In genomic region chr12:80269953-80270552, GRCh38 we compare ENCODE assay signal across 8 cellular contexts.
DNase-seq lines count a peak whose midpoint lies in the region; ATAC-seq, FAIRE-seq and TF ChIP-seq lines count a peak whose summit lies in the region.

No MANE protein-coding gene starts in this region.

- POLR2A ChIA-PET in SK-N-SH (lab: Yijun Ruan, JAX) = no interaction called here

- H2AFZ ChIP-seq in KMS-11 (ENCODE audit: low read depth) (no peak overlapping the region), SK-N-SH (ENCODE audit: low read depth) (no peak overlapping the region)

- FAIRE-seq in frontal cortex (lab: Jason Lieb, UNC) = peak; percentile 24

- ATAC-seq in GM18870 (IDR thresholded peaks at IDR 0.05; ENCODE audit: unreplicated experiment) = peak; percentile 51
- ATAC-seq in HG03469 (IDR thresholded peaks at IDR 0.05; ENCODE audit: unreplicated experiment) = no peak

- H3K36me3 ChIP-seq in BE2C (no peaks in the 10 kb centered on the region), KMS-11 (ENCODE audit: insufficient read depth) (no peaks in the 10 kb centered on the region), SK-N-SH (replicated peaks in 1 of 2; ENCODE audit: control insufficient read depth in 1 of 2, insufficient read depth in 2 of 2, low read length in 1 of 2) (no peaks in the 10 kb centered on the region)

- WGBS in SK-N-SH (ENCODE audit: low lambda C conversion rate) = 25% methylated on average over 4 of the region's 4 CpGs

- DNase-seq in BE2C (no peak), SK-N-SH (peak; percentile 10), frontal cortex (ENCODE audit: low spot score in 2 of 2) (no peak), pulmonary artery endothelial cell (ENCODE audit: low read depth, low spot score) (peak; percentile 8)
- no peak for DNase-seq in NK-92 treated with Interleukin-12 subunit alpha and Interleukin-12 subunit beta, amount 100 ng/mL, for 24 hours (lab: John Stamatoyannopoulos, UW)

- H3K27ac ChIP-seq in KMS-11 (no peak overlapping the region), SK-N-SH (ENCODE audit: low read depth in 2 of 2, low read length in 1 of 2) (peak overlapping the region in 1 of 2 experiments; percentile 60; a peak in 1 of 4 replicates)

- TF ChIP-seq RAD21 in SK-N-SH (IDR thresholded peaks at IDR 0.05; ENCODE audit: low read length) = peak; percentile 67

- H3K4me1 ChIP-seq in BE2C (no peaks in the 10 kb centered on the region), KMS-11 (ENCODE audit: low read depth, poor library complexity, severe bottlenecking) (peaks cover 16% of the 10 kb centered on the region), SK-N-SH (ENCODE audit: control insufficient read depth in 1 of 2, insufficient read depth in 2 of 2, low read depth in 1 of 2, low read length in 1 of 2) (peaks cover 0 to 10% of the 10 kb centered on the region in 2 experiments; a peak in 2 of 4 replicates)

- H3K79me2 ChIP-seq in KMS-11 (ENCODE audit: insufficient read depth, low read depth) (no peaks in the 10 kb centered on the region), SK-N-SH (ENCODE audit: insufficient read depth) (no peaks in the 10 kb centered on the region)

- H3K9me2 ChIP-seq in SK-N-SH = no peaks in the 10 kb centered on the region

- H3K4me2 ChIP-seq in KMS-11 (no peak overlapping the region), SK-N-SH (peak overlapping the region; percentile 59; the same call in 1 of the 2 replicates)

- H3K4me3 ChIP-seq in BE2C (ENCODE audit: low read depth, low read length) = no peak overlapping the region
- H3K4me3 ChIP-seq in KMS-11 (IDR thresholded peaks at IDR 0.05; ENCODE audit: insufficient read depth, low read depth, low read length) = no peak overlapping the region
- H3K4me3 ChIP-seq in SK-N-SH (ENCODE audit: low read depth in 2 of 2, low read length in 1 of 2) = no peak overlapping the region

- no peaks in the 10 kb centered on the region for H4K20me1 ChIP-seq in KMS-11 (ENCODE audit: insufficient read depth)
- no peaks in the 10 kb centered on the region for H4K20me1 ChIP-seq in SK-N-SH (ENCODE audit: insufficient read depth)

- H3F3A ChIP-seq in SK-N-SH (replicated peaks; ENCODE audit: insufficient read depth) = peaks cover 14% of the 10 kb centered on the region

- H3K9ac ChIP-seq in KMS-11 (no peak overlapping the region), SK-N-SH (no peak overlapping the region)

- TF ChIP-seq CTCF in BE2C (IDR thresholded peaks at IDR 0.05; ENCODE audit: low read depth, low read length) (peak; percentile 65), KMS-11 (conservative IDR thresholded peaks at IDR 0.05; ENCODE audit: low read depth, low read length) (peak; percentile 99), SK-N-SH (IDR thresholded peaks at IDR 0.05) (peak; percentile 81)

- CTCF ChIA-PET in SK-N-SH (lab: Yijun Ruan, JAX) = interaction anchor here (0.6 to 2.7 kb wide), 23 partner anchors 9 to 719 kb away, joined by 3 to 20 read pairs (median 4); no protein-coding TSS in a partner anchor

- TF ChIP-seq EP300 in SK-N-SH (IDR thresholded peaks at IDR 0.05; ENCODE audit: borderline replicate concordance in 1 of 2, low read depth in 1 of 2, low read length in 1 of 2) = no peak

- H3K9me3 ChIP-seq in BE2C (no peaks in the 10 kb centered on the region), SK-N-SH (no peaks in the 10 kb centered on the region)

- H3K27me3 ChIP-seq in BE2C (peaks cover 6% of the 10 kb centered on the region; the same call in 1 of the 2 replicates), KMS-11 (ENCODE audit: insufficient read depth, low read depth) (no peaks in the 10 kb centered on the region), SK-N-SH (ENCODE audit: insufficient read depth) (no peaks in the 10 kb centered on the region; the same call in 1 of the 2 replicates)

TF ChIP-seq in SK-N-SH, 30 proteins besides CTCF, POLR2A, EP300 and RAD21:
- TF ChIP-seq USF1 (IDR thresholded peaks at IDR 0.05; ENCODE audit: borderline replicate concordance, low read depth) = no peak
- TF ChIP-seq JUND (IDR thresholded peaks at IDR 0.05) = no peak
- no peak for TF ChIP-seq PBX3 (IDR thresholded peaks at IDR 0.05)
- TF ChIP-seq MEF2A (IDR thresholded peaks at IDR 0.05; ENCODE audit: borderline replicate concordance, low read depth) = no peak
- TF ChIP-seq REST (IDR thresholded peaks at IDR 0.05; ENCODE audit: low read depth, low read length) = no peak
- no peak for TF ChIP-seq GATA2 (CRISPR knock-in tag; IDR thresholded peaks at IDR 0.05)
- TF ChIP-seq TCF12 (IDR thresholded peaks at IDR 0.05) = no peak
- peak; percentile 64 for TF ChIP-seq SMC3 (IDR thresholded peaks at IDR 0.05; ENCODE audit: low read depth, low read length)
TF ChIP-seq in SK-N-SH: peak in this region for 1.

Comparison
In these comparisons a context has a peak if more than half of its experiments do, and no peak if none do; other contexts are left out.
1. DNase-seq: peak in SK-N-SH (single experiment) and pulmonary artery endothelial cell (single experiment); none in BE2C (single experiment), frontal cortex (0 of 2) and NK-92 treated with Interleukin-12 subunit alpha and Interleukin-12 subunit beta, amount 100 ng/mL, for 24 hours (single experiment).
2. Peak in every context shown above with its lines, with median percentiles within 50 percentile points of each other: CTCF ChIP-seq.